ENCODE assay signal across 25 cellular contexts in genomic region chr5:81604193-81604592, GRCh38.
"Had no signal": no experiment of that assay in that cellular context is flagged by ENCODE, and none has a peak within 500 bp of the region (broad histone marks: within the 10 kb centered on the region; RNA-seq: fewer than 3 reads in every experiment).

No MANE protein-coding gene starts in this region.

- H3K4me2 ChIP-seq: hepatocyte, smooth muscle cell had no signal

- H3K9me3 ChIP-seq: gastrocnemius medialis, mucosa of descending colon, prostate gland, right atrium auricular region, suprapubic skin, vagina had no signal

- ATAC-seq: gastrocnemius medialis; left lobe of liver; mucosa of descending colon; natural killer cell treated with Interleukin-12 subunit alpha and Interleukin-12 subunit beta and Interleukin-15 and Interleukin-18, amount 100 ng/mL, for 72 hours; sciatic nerve; stimulated activated naive CD8-positive, alpha-beta T cell treated with anti-CD3 and anti-CD28 coated beads, Interleukin-15, amount 100 ng/mL, for 72 hours had no signal

- H3K27ac ChIP-seq: gastrocnemius medialis, hepatocyte, prostate gland, right atrium auricular region, suprapubic skin, vagina had no signal

- H3K9me3 Mint-ChIP-seq: mesothelial cell of epicardium; naive B cell; natural killer cell treated with Interleukin-12 subunit alpha and Interleukin-12 subunit beta and Interleukin-15 and Interleukin-18, amount 100 ng/mL, for 72 hours; neural crest cell had no signal

- H3K4me1 ChIP-seq: gastrocnemius medialis, prostate gland, right atrium auricular region, suprapubic skin, vagina had no signal

- DNase-seq: cortex of kidney; gastrocnemius medialis; head of caudate nucleus; kidney; mesenchymal stem cell; mucosa of descending colon; naive B cell; stimulated activated CD4-positive, alpha-beta T cell treated with anti-CD3 and anti-CD28 coated beads, Interleukin-12 subunit alpha, Interleukin-12 subunit beta, amount 100 ng/mL, for 4 hours; stimulated activated CD4-positive, alpha-beta T cell treated with anti-CD3 and anti-CD28 coated beads, Interleukin-1b, Interleukin-23, amount 100 ng/mL, for 48 hours; stimulated activated CD4-positive, alpha-beta T cell treated with anti-CD3 and anti-CD28 coated beads, Interleukin-4, amount 100 ng/mL, for 1 hour; stimulated activated CD8-positive, alpha-beta memory T cell treated with anti-CD3 and anti-CD28 coated beads, Interleukin-4, amount 100 ng/mL, for 48 hours; stimulated activated naive CD4-positive, alpha-beta T cell; stimulated activated naive CD8-positive, alpha-beta T cell treated with anti-CD3 and anti-CD28 coated beads, Interleukin-15, amount 100 ng/mL, for 72 hours; trophoblast cell had no signal

- H3K27me3 Mint-ChIP-seq: naive B cell; natural killer cell treated with Interleukin-12 subunit alpha and Interleukin-12 subunit beta and Interleukin-15 and Interleukin-18, amount 100 ng/mL, for 72 hours; stimulated activated naive CD8-positive, alpha-beta T cell treated with anti-CD3 and anti-CD28 coated beads, Interleukin-15, amount 100 ng/mL, for 72 hours had no signal

- FAIRE-seq: kidney had no signal

- H3K27me3 ChIP-seq: gastrocnemius medialis, hepatocyte, right atrium auricular region, suprapubic skin, vagina had no signal

- H3K36me3 Mint-ChIP-seq: natural killer cell treated with Interleukin-12 subunit alpha and Interleukin-12 subunit beta and Interleukin-15 and Interleukin-18, amount 100 ng/mL, for 72 hours had no signal

- H3K4me3 Mint-ChIP-seq: mesothelial cell of epicardium; naive B cell; natural killer cell treated with Interleukin-12 subunit alpha and Interleukin-12 subunit beta and Interleukin-15 and Interleukin-18, amount 100 ng/mL, for 72 hours; neural crest cell; stimulated activated naive CD8-positive, alpha-beta T cell treated with anti-CD3 and anti-CD28 coated beads, Interleukin-15, amount 100 ng/mL, for 72 hours had no signal

- H3K79me2 ChIP-seq: hepatocyte had no signal

- H3K27ac Mint-ChIP-seq: mesothelial cell of epicardium; naive B cell; natural killer cell treated with Interleukin-12 subunit alpha and Interleukin-12 subunit beta and Interleukin-15 and Interleukin-18, amount 100 ng/mL, for 72 hours; stimulated activated naive CD8-positive, alpha-beta T cell treated with anti-CD3 and anti-CD28 coated beads, Interleukin-15, amount 100 ng/mL, for 72 hours had no signal

- H3K4me3 ChIP-seq: gastrocnemius medialis, hepatocyte, mucosa of descending colon, prostate gland, right atrium auricular region, smooth muscle cell, suprapubic skin, vagina had no signal

- H2AFZ ChIP-seq: hepatocyte had no signal

- H3K36me3 ChIP-seq: gastrocnemius medialis, prostate gland, right atrium auricular region, vagina had no signal
